Comparison of ENCODE assay signal across 12 cellular contexts in the genomic region with DNA sequence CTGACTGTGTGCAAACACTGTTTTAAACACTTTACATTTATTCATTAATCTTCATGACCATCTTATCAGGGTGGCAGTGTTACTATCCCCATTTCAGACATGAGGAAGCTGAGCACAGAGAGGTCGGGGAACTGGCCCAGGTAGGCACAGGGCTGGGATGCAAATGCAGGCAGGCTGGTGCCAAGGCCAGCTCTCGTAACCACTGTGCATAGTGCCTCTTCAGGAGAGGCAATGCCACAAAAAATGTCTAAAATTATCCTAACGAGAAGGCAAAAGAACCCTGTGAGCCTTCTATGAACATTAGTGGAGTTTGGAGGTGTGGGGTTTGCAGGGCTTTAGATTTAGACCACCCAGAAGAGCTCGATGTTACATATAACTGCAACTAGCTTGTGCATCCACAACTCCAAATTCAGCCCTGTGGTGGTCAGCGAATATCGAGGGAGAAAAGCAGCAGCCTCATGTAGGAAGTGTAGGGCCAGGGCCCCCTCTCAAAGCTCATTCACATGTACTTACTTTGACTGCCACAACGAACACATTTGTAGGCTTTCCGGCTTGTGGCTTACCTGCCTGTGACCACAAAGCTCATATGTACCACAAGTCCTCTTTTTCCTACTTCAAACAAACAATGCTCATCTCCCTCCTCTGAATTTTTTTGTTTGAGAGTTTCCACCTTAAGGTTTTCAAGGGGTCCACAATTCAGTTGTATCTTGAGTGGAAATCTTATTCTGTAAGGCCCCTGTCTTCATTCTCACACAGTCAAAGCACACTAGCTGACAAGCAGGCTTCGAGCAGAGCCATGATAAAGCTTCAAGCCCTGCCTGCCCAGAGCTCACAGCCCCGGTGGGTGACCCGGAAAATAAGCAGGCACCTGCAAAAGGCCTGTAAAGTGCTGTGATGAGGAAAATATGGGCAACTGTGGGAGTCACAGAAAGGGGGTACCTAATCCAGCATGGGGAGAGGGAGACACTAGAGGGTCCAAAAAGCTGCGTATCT.
A peak's percentile ranks its signal among the peaks of the same experiment; 100 is the strongest.
DNase-seq lines count a peak whose midpoint lies in the region; ATAC-seq and TF ChIP-seq lines count a peak whose summit lies in the region.
"Had no signal": no experiment of that assay in that cellular context is flagged by ENCODE, and none has a peak within 500 bp of the region (broad histone marks: within the 10 kb centered on the region; RNA-seq: fewer than 3 reads in every experiment).

No MANE protein-coding gene starts in this region.

- TF ChIP-seq CTCF in MM.1S (IDR thresholded peaks at IDR 0.05; ENCODE audit: low read length): no peak
- no peak for TF ChIP-seq CTCF in mucosa of descending colon (IDR thresholded peaks at IDR 0.05)
- TF ChIP-seq CTCF in coronary artery (IDR thresholded peaks at IDR 0.05): no peak

- peak overlapping the region in 1 of 3 donors; percentile 84 for H3K27ac Mint-ChIP-seq in CD4-positive, CD25-positive, alpha-beta regulatory T cell
- no peak overlapping the region for H3K27ac Mint-ChIP-seq in activated T-cell treated with anti-CD3 and anti-CD28 coated beads, Interleukin-2, amount 50 U/mL, for 24 hours

- no peak overlapping the region for H2AFZ ChIP-seq in MM.1S (ENCODE audit: low read length)

- no peaks in the 10 kb centered on the region for H3K27me3 Mint-ChIP-seq in CD4-positive, CD25-positive, alpha-beta regulatory T cell
- H3K27me3 Mint-ChIP-seq in activated T-cell treated with anti-CD3 and anti-CD28 coated beads, Interleukin-2, amount 50 U/mL, for 24 hours: peaks cover 18% of the 10 kb centered on the region

- no peaks in the 10 kb centered on the region for H3K79me2 ChIP-seq in MM.1S (ENCODE audit: low read length)

- peak; percentile 67 to 69 for ATAC-seq in CD4-positive, CD25-positive, alpha-beta regulatory T cell (ENCODE audit: low read depth in 2 of 2)
- ATAC-seq in mucosa of descending colon: peak; percentile 26
- no peak for ATAC-seq in HG03571 (IDR thresholded peaks at IDR 0.05; ENCODE audit: unreplicated experiment)

- no peak overlapping the region for H3K27ac ChIP-seq in CD4-positive, CD25-positive, alpha-beta regulatory T cell (ENCODE audit: insufficient read depth, low read length, poor library complexity, severe bottlenecking)
- H3K27ac ChIP-seq in MM.1S (ENCODE audit: low read length) (no peak overlapping the region), coronary artery (no peak overlapping the region)
- H3K27ac ChIP-seq: C4-2B had no signal

- no peaks in the 10 kb centered on the region for H3K9me2 ChIP-seq in MM.1S (replicated peaks; ENCODE audit: insufficient read depth, low read length)

- H3K4me3 ChIP-seq in CD4-positive, CD25-positive, alpha-beta regulatory T cell (ENCODE audit: low read depth, low read length): peak overlapping the region; percentile 37
- H3K4me3 ChIP-seq in MM.1S (ENCODE audit: low read length): no peak overlapping the region
- H3K4me3 ChIP-seq in mucosa of descending colon: no peak overlapping the region
- no peak overlapping the region for H3K4me3 ChIP-seq in coronary artery

- no peaks in the 10 kb centered on the region for H3F3A ChIP-seq in MM.1S (ENCODE audit: insufficient read depth, low read length)

- H3K4me3 Mint-ChIP-seq in CD4-positive, CD25-positive, alpha-beta regulatory T cell: peak overlapping the region in 3 of 4 donors; percentile 44 to 56 (median 48)
- H3K4me3 Mint-ChIP-seq in activated T-cell treated with anti-CD3 and anti-CD28 coated beads, Interleukin-2, amount 50 U/mL, for 24 hours: peak overlapping the region; percentile 3
- H3K4me3 Mint-ChIP-seq: HFFc6, IgD-negative memory B cell had no signal

- no peaks in the 10 kb centered on the region for H3K27me3 ChIP-seq in CD4-positive, CD25-positive, alpha-beta regulatory T cell (ENCODE audit: control insufficient read depth, insufficient read depth, low read length)
- H3K27me3 ChIP-seq in MM.1S (replicated peaks; ENCODE audit: insufficient read depth, low read length): no peaks in the 10 kb centered on the region

- no peak overlapping the region for H3K4me2 ChIP-seq in MM.1S (ENCODE audit: low read depth, low read length)

- no peaks in the 10 kb centered on the region for H4K20me1 ChIP-seq in MM.1S (ENCODE audit: insufficient read depth, low read length)

- no peak overlapping the region for H3K9ac ChIP-seq in MM.1S (ENCODE audit: low read length)

- H3K4me1 Mint-ChIP-seq in CD4-positive, CD25-positive, alpha-beta regulatory T cell: peaks cover 11 to 39% (median 33%) of the 10 kb centered on the region in 4 donors
- peaks cover 44% of the 10 kb centered on the region for H3K4me1 Mint-ChIP-seq in activated T-cell treated with anti-CD3 and anti-CD28 coated beads, Interleukin-2, amount 50 U/mL, for 24 hours (ENCODE audit: low read depth)

- peak in 2 of 3 donors; percentile 52 to 73 for DNase-seq in CD4-positive, CD25-positive, alpha-beta regulatory T cell
- DNase-seq in MM.1S (peak; percentile 41), mucosa of descending colon (peak in 1 of 3 donors; percentile 15), MV-4-11 (lab: John Stamatoyannopoulos, UW) (no peak), DMS 273 treated with DMSO at 0.1 percent for 48 hours (lab: John Stamatoyannopoulos, UW) (no peak), coronary artery (ENCODE audit: low spot score) (no peak)
- peak; percentile 43 for DNase-seq in activated T-cell treated with anti-CD3 and anti-CD28 coated beads, Interleukin-2, amount 50 U/mL, for 24 hours
- DNase-seq: NCI-H774 had no signal

- no peaks in the 10 kb centered on the region for H3K36me3 ChIP-seq in CD4-positive, CD25-positive, alpha-beta regulatory T cell (ENCODE audit: control insufficient read depth, insufficient read depth, low read length)
- H3K36me3 ChIP-seq in MM.1S (replicated peaks; ENCODE audit: insufficient read depth, low read length): no peaks in the 10 kb centered on the region
- H3K36me3 ChIP-seq in mucosa of descending colon (ENCODE audit: low read depth): no peaks in the 10 kb centered on the region

- peaks cover 28% of the 10 kb centered on the region for H3K4me1 ChIP-seq in CD4-positive, CD25-positive, alpha-beta regulatory T cell (ENCODE audit: control insufficient read depth, insufficient read depth, low read length, poor library complexity, severe bottlenecking)
- H3K4me1 ChIP-seq in MM.1S (ENCODE audit: low read length) (no peaks in the 10 kb centered on the region), mucosa of descending colon (ENCODE audit: low read depth) (no peaks in the 10 kb centered on the region)

- H3K36me3 Mint-ChIP-seq in CD4-positive, CD25-positive, alpha-beta regulatory T cell: no peaks in the 10 kb centered on the region
- H3K36me3 Mint-ChIP-seq in activated T-cell treated with anti-CD3 and anti-CD28 coated beads, Interleukin-2, amount 50 U/mL, for 24 hours (ENCODE audit: low read depth): no peaks in the 10 kb centered on the region
- H3K36me3 Mint-ChIP-seq: IgD-negative memory B cell had no signal

- intact Hi-C loops in mucosa of descending colon (cut with DNase I, micrococcal nuclease): no loop called here

- no peaks in the 10 kb centered on the region for H3K9me3 ChIP-seq in CD4-positive, CD25-positive, alpha-beta regulatory T cell (ENCODE audit: control insufficient read depth in 2 of 2, low read length in 2 of 2)
- no peaks in the 10 kb centered on the region for H3K9me3 ChIP-seq in MM.1S (replicated peaks; ENCODE audit: insufficient read depth, low read length)
- no peaks in the 10 kb centered on the region for H3K9me3 ChIP-seq in mucosa of descending colon

- peaks cover 0 to 2% (median 0%) of the 10 kb centered on the region in 7 donors for H3K9me3 Mint-ChIP-seq in CD4-positive, CD25-positive, alpha-beta regulatory T cell
- H3K9me3 Mint-ChIP-seq in activated T-cell treated with anti-CD3 and anti-CD28 coated beads, Interleukin-2, amount 50 U/mL, for 24 hours: no peaks in the 10 kb centered on the region
- H3K9me3 Mint-ChIP-seq: HFFc6, IgD-negative memory B cell had no signal

Comparison
In these comparisons a context has a peak if more than half of its experiments do, and no peak if none do; other contexts are left out.
1. DNase-seq: peak in CD4-positive, CD25-positive, alpha-beta regulatory T cell (2 of 3), MM.1S (single experiment) and activated T-cell treated with anti-CD3 and anti-CD28 coated beads, Interleukin-2, amount 50 U/mL, for 24 hours (single experiment); none in MV-4-11 (single experiment), DMS 273 treated with DMSO at 0.1 percent for 48 hours (single experiment) and coronary artery (single experiment).